20 cellular contexts compared by ENCODE assay signal in the genomic region with DNA sequence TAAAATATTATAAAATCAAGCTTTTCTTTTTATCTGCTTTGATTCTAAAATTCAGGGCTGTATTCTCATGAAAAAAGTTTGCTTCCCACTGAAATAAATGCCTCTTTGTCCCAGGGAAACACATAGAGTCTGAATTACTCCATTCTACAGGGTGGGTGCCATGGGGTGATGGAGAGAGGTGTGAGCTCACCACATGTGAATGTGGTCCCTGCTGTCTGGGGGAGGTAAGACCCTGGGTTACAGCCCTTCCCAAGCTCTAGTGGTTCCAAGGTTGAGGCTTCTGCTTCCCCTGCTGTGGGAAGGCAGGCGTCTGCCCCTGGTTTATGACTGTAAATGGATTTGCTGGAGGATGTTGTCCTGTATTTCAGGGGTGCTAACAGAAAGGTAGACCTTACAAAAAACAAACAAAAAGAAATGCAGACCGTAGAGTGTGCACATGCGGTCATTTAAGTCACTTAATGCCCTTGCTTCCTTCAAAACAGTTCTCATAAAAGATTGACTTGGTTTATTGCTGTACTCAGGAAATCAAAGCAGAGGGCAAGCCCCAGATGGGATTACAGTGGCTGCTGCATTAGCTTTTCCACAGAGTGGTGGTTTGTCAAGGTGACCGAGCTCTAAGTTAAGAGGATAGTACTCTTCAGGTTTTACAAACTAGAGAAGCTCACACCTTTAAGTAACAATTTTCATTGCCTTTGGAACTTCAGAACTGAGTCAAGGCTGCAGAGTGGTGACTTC. TPM values are rescaled to one million over a fixed set of nuclear protein-coding genes. Genes with fewer than 3 reads are reported as not detected.
DNase-seq lines count a peak whose midpoint lies in the region; ATAC-seq and TF ChIP-seq lines count a peak whose summit lies in the region.
"Had no signal": no experiment of that assay in that cellular context is flagged by ENCODE, and none has a peak within 500 bp of the region (broad histone marks: within the 10 kb centered on the region; RNA-seq: fewer than 3 reads in every experiment).

No MANE protein-coding gene starts in this region.

- H3K27me3 ChIP-seq in right cardiac atrium (ENCODE audit: control insufficient read depth, insufficient read depth) (no peaks in the 10 kb centered on the region), right atrium auricular region (no peaks in the 10 kb centered on the region), gastroesophageal sphincter (no peaks in the 10 kb centered on the region), transverse colon (no peaks in the 10 kb centered on the region)
- H3K27me3 ChIP-seq: heart left ventricle, upper lobe of right lung had no signal

- H3K36me3 ChIP-seq in right atrium auricular region: no peaks in the 10 kb centered on the region
- H3K36me3 ChIP-seq in gastroesophageal sphincter: no peaks in the 10 kb centered on the region
- no peaks in the 10 kb centered on the region for H3K36me3 ChIP-seq in transverse colon
- H3K36me3 ChIP-seq: heart left ventricle, upper lobe of right lung had no signal

- H3K4me3 Mint-ChIP-seq in naive thymus-derived CD8-positive, alpha-beta T cell: no peak overlapping the region
- H3K4me3 Mint-ChIP-seq: activated CD8-positive, alpha-beta T cell treated with anti-CD3 and anti-CD28 coated beads for 36 hours; activated naive CD8-positive, alpha-beta T cell; activated T-cell treated with anti-CD3 and anti-CD28 coated beads, Interleukin-2, amount 50 U/mL, for 72 hours; CD4-positive, CD25-positive, alpha-beta regulatory T cell; H9 had no signal

- peak overlapping the region; percentile 48 for H3K27ac ChIP-seq in right cardiac atrium (ENCODE audit: low read length)
- peak overlapping the region in 1 of 2 donors; percentile 2 for H3K27ac ChIP-seq in right atrium auricular region
- H3K27ac ChIP-seq in gastroesophageal sphincter: peak overlapping the region in 3 of 4 donors; percentile 10 to 42 (median 29)
- H3K27ac ChIP-seq in transverse colon: peak overlapping the region; percentile 55 to 74 (median 67)
- H3K27ac ChIP-seq: heart left ventricle, parathyroid adenoma, upper lobe of right lung had no signal

- in situ Hi-C loops in transverse colon (cut with MboI; ENCODE audit: low pct_ligation_motif_present in 1 of 4, low pct_unique_long_range_greater_than_20kb in 1 of 4, low sequenced_read_pairs in 3 of 4): no loop called here

- TF ChIP-seq EP300 in gastroesophageal sphincter (IDR thresholded peaks at IDR 0.05) (no peak), transverse colon (IDR thresholded peaks at IDR 0.05; ENCODE audit: low read depth) (no peak)

- H3K4me1 ChIP-seq in right cardiac atrium (ENCODE audit: control insufficient read depth, insufficient read depth, low read length) (peaks cover 13% of the 10 kb centered on the region), right atrium auricular region (peaks cover 0 to 41% of the 10 kb centered on the region in 2 donors), gastroesophageal sphincter (peaks cover 6 to 42% (median 15%) of the 10 kb centered on the region in 3 donors), transverse colon (peaks cover 21 to 47% (median 25%) of the 10 kb centered on the region in 4 donors)

- peaks cover 0 to 7% (median 6%) of the 10 kb centered on the region in 3 donors for H3K36me3 Mint-ChIP-seq in naive thymus-derived CD8-positive, alpha-beta T cell
- H3K36me3 Mint-ChIP-seq: CD4-positive, CD25-positive, alpha-beta regulatory T cell had no signal

- TF ChIP-seq POLR2A in gastroesophageal sphincter (IDR thresholded peaks at IDR 0.05): no peak
- TF ChIP-seq POLR2A in transverse colon (IDR thresholded peaks at IDR 0.05): no peak

- TF ChIP-seq CTCF in right atrium auricular region (IDR thresholded peaks at IDR 0.05): no peak
- no peak for TF ChIP-seq CTCF in gastroesophageal sphincter (IDR thresholded peaks at IDR 0.05)
- TF ChIP-seq CTCF in transverse colon (IDR thresholded peaks at IDR 0.05): no peak
- no peak for TF ChIP-seq CTCF in GM20000 (IDR thresholded peaks at IDR 0.05; ENCODE audit: extremely low read depth, missing control alignments)

- H3K4me3 ChIP-seq in right cardiac atrium (ENCODE audit: low read length) (no peak overlapping the region), right atrium auricular region (no peak overlapping the region), gastroesophageal sphincter (no peak overlapping the region), transverse colon (no peak overlapping the region)
- H3K4me3 ChIP-seq: heart left ventricle, upper lobe of right lung had no signal

- ATAC-seq in right cardiac atrium (no peak), gastroesophageal sphincter (no peak)
- no peak for ATAC-seq in naive thymus-derived CD8-positive, alpha-beta T cell
- ATAC-seq: activated CD8-positive, alpha-beta T cell treated with anti-CD3 and anti-CD28 coated beads for 36 hours; activated T-cell treated with anti-CD3 and anti-CD28 coated beads, Interleukin-2, amount 50 U/mL, for 72 hours; heart left ventricle; upper lobe of right lung had no signal

- H3K27me3 Mint-ChIP-seq in naive thymus-derived CD8-positive, alpha-beta T cell: peaks cover 0 to 1% (median 0%) of the 10 kb centered on the region in 5 donors

- POLR2A ChIA-PET in naive thymus-derived CD8-positive, alpha-beta T cell (lab: Charles Lee): no interaction called here

- peaks cover 19 to 28% (median 27%) of the 10 kb centered on the region in 4 donors for H3K4me1 Mint-ChIP-seq in naive thymus-derived CD8-positive, alpha-beta T cell

- H3K9me3 ChIP-seq in right cardiac atrium (ENCODE audit: control insufficient read depth, low read length): no peaks in the 10 kb centered on the region
- H3K9me3 ChIP-seq in right atrium auricular region: no peaks in the 10 kb centered on the region
- no peaks in the 10 kb centered on the region for H3K9me3 ChIP-seq in gastroesophageal sphincter
- no peaks in the 10 kb centered on the region for H3K9me3 ChIP-seq in transverse colon
- H3K9me3 ChIP-seq: heart left ventricle, upper lobe of right lung had no signal

- H3K27ac Mint-ChIP-seq in naive thymus-derived CD8-positive, alpha-beta T cell: peak overlapping the region in 6 of 10 donors; percentile 19 to 70 (median 60)
- H3K27ac Mint-ChIP-seq: activated CD8-positive, alpha-beta T cell treated with anti-CD3 and anti-CD28 coated beads for 36 hours; activated naive CD8-positive, alpha-beta T cell; activated T-cell treated with anti-CD3 and anti-CD28 coated beads, Interleukin-2, amount 50 U/mL, for 72 hours had no signal

- H3K9me3 Mint-ChIP-seq in naive thymus-derived CD8-positive, alpha-beta T cell: peaks cover 0 to 16% (median 2%) of the 10 kb centered on the region in 9 donors
- H3K9me3 Mint-ChIP-seq: activated T-cell treated with anti-CD3 and anti-CD28 coated beads, Interleukin-2, amount 50 U/mL, for 72 hours had no signal

- DNase-seq in right cardiac atrium (no peak), right atrium auricular region (ENCODE audit: low spot score) (no peak), transverse colon (no peak), OCI-M1 (lab: John Stamatoyannopoulos, UW) (no peak), AG08395 (ENCODE audit: low spot score) (no peak), GM20000 (ENCODE audit: low spot score) (no peak)
- DNase-seq in naive thymus-derived CD8-positive, alpha-beta T cell: no peak
- DNase-seq: activated CD8-positive, alpha-beta T cell treated with anti-CD3 and anti-CD28 coated beads for 36 hours; activated T-cell treated with anti-CD3 and anti-CD28 coated beads, Interleukin-2, amount 50 U/mL, for 72 hours; CD4-positive, CD25-positive, alpha-beta regulatory T cell; DMS79 treated with DMSO at 0.1 percent for 48 hours; effector CD4-positive, alpha-beta T cell; H9; heart left ventricle; NCI-H1105; stimulated activated naive CD4-positive, alpha-beta T cell; upper lobe of right lung had no signal

- intact Hi-C loops in right cardiac atrium (cut with DNase I): no loop called here
- intact Hi-C loops in transverse colon (cut with DNase I; ENCODE audit: low total_unique reads): no loop called here

- WGBS in right cardiac atrium: 80% methylated on average over 4 of the region's 4 CpGs
- 62 to 68% methylated on average over 3 of the region's 4 CpGs for WGBS in gastroesophageal sphincter (ENCODE audit: low coverage in 1 of 2), 2 donors
- 36 to 42% methylated on average over 3 to 4 of the region's 4 CpGs for WGBS in transverse colon (ENCODE audit: low coverage in 1 of 2), 2 donors

RNA-seq across cellular contexts. Expression of gene CTDSPL, which starts 49.2 kb away (rescaled TPM):
- total RNA-seq in right cardiac atrium (10 to 100 TPM; 38.3 to 50.9 (median 41.0) TPM), right atrium auricular region (10 to 100 TPM; 35.1 to 58.4 TPM), gastroesophageal sphincter (10 to 100 TPM; 33.4 to 72.6 (median 54.0) TPM), transverse colon (100 to 1,000 TPM in 1 of 4 donors, 10 to 100 TPM in 3; 39.8 to 105 (median 56.2) TPM)
- 13.6 TPM for polyA plus RNA-seq in right cardiac atrium
- total RNA-seq in naive thymus-derived CD8-positive, alpha-beta T cell: under 1 TPM; 0.58 to 0.99 TPM
- under 1 TPM; 0.26 to 0.45 (median 0.32) TPM for polyA plus RNA-seq in naive thymus-derived CD8-positive, alpha-beta T cell

Comparison
In these comparisons a context has a peak if more than half of its experiments do, and no peak if none do; other contexts are left out.
1. RNA of gene CTDSPL, which starts 49.2 kb away (total RNA-seq): 35.1 to 58.4 TPM in right atrium auricular region, 39.8 to 105 TPM in transverse colon, 33.4 to 72.6 TPM in gastroesophageal sphincter and 38.3 to 50.9 TPM in right cardiac atrium; 0.58 to 0.99 TPM in naive thymus-derived CD8-positive, alpha-beta T cell; every median in the first group is over 10 times any median in the second.